Comparison of ENCODE assay signal across 1 cellular context in genomic region chr2:71934595-71935263, GRCh38.
TF ChIP-seq lines count a peak whose summit lies in the region.

No MANE protein-coding gene starts in this region.

TF ChIP-seq in K562, 482 proteins besides CTCF, POLR2A, EP300 and RAD21 (continued from another document and continues in another):
- TF ChIP-seq CEBPZ (IDR thresholded peaks at IDR 0.05; ENCODE audit: borderline replicate concordance, low read depth, low read length) (no peak), ATF7 (IDR thresholded peaks at IDR 0.05) (peak; percentile 61; the same call in 1 of the 2 replicates), IRF9 (tag; IDR thresholded peaks at IDR 0.05) (peak; percentile 91), RREB1 (CRISPR knock-in tag; IDR thresholded peaks at IDR 0.05) (no peak), RBM22 (IDR thresholded peaks at IDR 0.05; ENCODE audit: low read depth, low read length, poor library complexity, severe bottlenecking) (no peak), SIN3A (IDR thresholded peaks at IDR 0.05; ENCODE audit: borderline replicate concordance in 2 of 2, control insufficient read depth in 1 of 2, low read depth in 2 of 2, low read length in 2 of 2) (no peak), GATAD2A (IDR thresholded peaks at IDR 0.05) (no peak), HNRNPLL (IDR thresholded peaks at IDR 0.05; ENCODE audit: low read depth, low read length, poor library complexity, severe bottlenecking) (no peak), ZNF354B (CRISPR knock-in tag; IDR thresholded peaks at IDR 0.05) (0 out of 2 replicates have a peak, but pooled peaks have one; percentile 16), ARID1B (IDR thresholded peaks at IDR 0.05) (peak; percentile 34; the same call in 1 of the 2 replicates), FOXJ3 (CRISPR knock-in tag; IDR thresholded peaks at IDR 0.05) (no peak), ZBTB11 (CRISPR knock-in tag; IDR thresholded peaks at IDR 0.05) (no peak), TOE1 (IDR thresholded peaks at IDR 0.05; ENCODE audit: borderline replicate concordance) (no peak), TOE1 (CRISPR knock-in tag; IDR thresholded peaks at IDR 0.05; ENCODE audit: borderline replicate concordance, low read depth) (no peak), PCBP2 (IDR thresholded peaks at IDR 0.05; ENCODE audit: low read depth, low read length, poor library complexity, severe bottlenecking) (no peak), RBM34 (IDR thresholded peaks at IDR 0.05; ENCODE audit: borderline replicate concordance, insufficient read depth, low read length) (no peak), EWSR1 (IDR thresholded peaks at IDR 0.05; ENCODE audit: borderline replicate concordance, low read depth, partially characterized antibody) (no peak), SMARCE1 (IDR thresholded peaks at IDR 0.05) (no peak), CREB3 (tag; conservative IDR thresholded peaks at IDR 0.05; ENCODE audit: low read depth) (no peak), ZNF507 (tag; conservative IDR thresholded peaks at IDR 0.05) (no peak), ZEB2 (IDR thresholded peaks at IDR 0.05) (no peak), MAFF (IDR thresholded peaks at IDR 0.05; ENCODE audit: low read length) (no peak), CUX1 (CRISPR knock-in tag; IDR thresholded peaks at IDR 0.05) (no peak), DACH1 (IDR thresholded peaks at IDR 0.05; ENCODE audit: partially characterized antibody) (no peak), MED1 (CRISPR knock-in tag; IDR thresholded peaks at IDR 0.05; ENCODE audit: borderline replicate concordance) (no peak), HLTF (IDR thresholded peaks at IDR 0.05) (no peak), LEF1 (IDR thresholded peaks at IDR 0.05) (no peak), THRB (CRISPR knock-in tag; conservative IDR thresholded peaks at IDR 0.05) (no peak), NFE2 (IDR thresholded peaks at IDR 0.05; ENCODE audit: low read depth) (no peak), WHSC1 (IDR thresholded peaks at IDR 0.05; ENCODE audit: low read length) (no peak), ZNF511 (CRISPR knock-in tag; IDR thresholded peaks at IDR 0.05) (no peak), HOMEZ (CRISPR knock-in tag; IDR thresholded peaks at IDR 0.05) (no peak), ZNF766 (CRISPR knock-in tag; conservative IDR thresholded peaks at IDR 0.05) (peak; percentile 86; the same call in 1 of the 2 replicates), MECOM (CRISPR knock-in tag; IDR thresholded peaks at IDR 0.05) (peak; percentile 49; the same call in 1 of the 2 replicates), NCOA6 (IDR thresholded peaks at IDR 0.05) (no peak), XRCC3 (IDR thresholded peaks at IDR 0.05) (no peak)
